Comparison of ENCODE assay signal across 10 cellular contexts in the genomic region with DNA sequence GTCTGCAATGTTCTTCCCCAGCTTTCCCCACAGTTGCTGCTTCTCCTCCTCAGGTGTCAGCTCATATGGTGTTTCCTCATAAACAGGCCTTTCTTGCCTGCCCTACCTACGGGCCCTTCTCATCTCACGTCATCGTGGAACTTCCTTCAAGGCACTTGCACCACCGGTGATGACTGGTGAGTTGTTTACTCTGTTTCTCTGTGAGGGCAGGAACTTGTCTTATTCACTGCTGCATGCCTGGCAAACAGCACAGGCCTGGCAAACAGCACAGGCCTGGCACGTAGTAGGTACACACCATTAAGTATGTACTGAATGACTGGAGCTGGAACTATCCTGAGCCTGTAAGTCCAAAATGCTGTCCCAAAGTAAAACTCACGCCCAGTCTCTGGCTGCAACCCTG. TPM values are rescaled to one million over a fixed set of nuclear protein-coding genes. Genes with fewer than 3 reads are reported as not detected.
DNase-seq lines count a peak whose midpoint lies in the region; ATAC-seq and TF ChIP-seq lines count a peak whose summit lies in the region.
"Had no signal": no experiment of that assay in that cellular context is flagged by ENCODE, and none has a peak within 500 bp of the region (broad histone marks: within the 10 kb centered on the region; RNA-seq: fewer than 3 reads in every experiment).

No MANE protein-coding gene starts in this region.

- CTCF ChIA-PET in activated CD8-positive, alpha-beta T cell treated with anti-CD3 and anti-CD28 coated beads for 36 hours (lab: Charles Lee): interaction anchor here (13.0 kb wide), 1 partner anchor 8 kb away, joined by 102 read pairs; no protein-coding TSS in a partner anchor
- CTCF ChIA-PET in OCI-LY7 (lab: Charles Lee; ENCODE audit: unreplicated experiment): no interaction called here

- 42 to 59% methylated on average over 6 of the region's 6 CpGs for WGBS in esophagus squamous epithelium, 2 donors

- H3K4me3 ChIP-seq in esophagus squamous epithelium (no peak overlapping the region), OCI-LY7 (ENCODE audit: low read depth, low read length, poor library complexity, severe bottlenecking) (no peak overlapping the region)
- H3K4me3 ChIP-seq: right atrium auricular region had no signal

- H3K9me3 Mint-ChIP-seq in activated T-cell treated with anti-CD3 and anti-CD28 coated beads, Interleukin-2, amount 50 U/mL, for 24 hours: no peaks in the 10 kb centered on the region
- no peaks in the 10 kb centered on the region for H3K9me3 Mint-ChIP-seq in activated CD8-positive, alpha-beta T cell treated with anti-CD3 and anti-CD28 coated beads for 36 hours
- no peaks in the 10 kb centered on the region for H3K9me3 Mint-ChIP-seq in stimulated activated naive CD8-positive, alpha-beta T cell treated with anti-CD3 and anti-CD28 coated beads, Interleukin-15, amount 100 ng/mL, for 72 hours

- DNase-seq in activated T-cell treated with anti-CD3 and anti-CD28 coated beads, Interleukin-2, amount 50 U/mL, for 24 hours: no peak
- DNase-seq in activated T-cell treated with anti-CD3 and anti-CD28 coated beads for 4 hours: no peak
- DNase-seq in activated CD8-positive, alpha-beta T cell treated with anti-CD3 and anti-CD28 coated beads for 36 hours: no peak
- DNase-seq in esophagus squamous epithelium (lab: John Stamatoyannopoulos, UW): no peak
- no peak for DNase-seq in stimulated activated naive CD8-positive, alpha-beta T cell treated with anti-CD3 and anti-CD28 coated beads, Interleukin-15, amount 100 ng/mL, for 72 hours
- DNase-seq in AG08396 (ENCODE audit: low spot score): no peak
- no peak for DNase-seq in OCI-LY7 (ENCODE audit: low spot score)
- DNase-seq: NCI-H526 treated with DMSO at 0.1 percent for 48 hours had no signal

- peaks cover 15% of the 10 kb centered on the region for H3K4me1 Mint-ChIP-seq in activated T-cell treated with anti-CD3 and anti-CD28 coated beads, Interleukin-2, amount 50 U/mL, for 24 hours (ENCODE audit: low read depth)
- peaks cover 7% of the 10 kb centered on the region for H3K4me1 Mint-ChIP-seq in activated CD8-positive, alpha-beta T cell treated with anti-CD3 and anti-CD28 coated beads for 36 hours (ENCODE audit: low read depth)
- H3K4me1 Mint-ChIP-seq in stimulated activated naive CD8-positive, alpha-beta T cell treated with anti-CD3 and anti-CD28 coated beads, Interleukin-15, amount 100 ng/mL, for 72 hours: peaks cover 16% of the 10 kb centered on the region

- no peaks in the 10 kb centered on the region for H3K27me3 ChIP-seq in esophagus squamous epithelium
- H3K27me3 ChIP-seq: right atrium auricular region had no signal

- H2AFZ ChIP-seq in OCI-LY7 (ENCODE audit: low read length): no peak overlapping the region

- intact Hi-C loops in activated CD8-positive, alpha-beta T cell treated with anti-CD3 and anti-CD28 coated beads for 36 hours (cut with micrococcal nuclease): no loop called here
- intact Hi-C loops in esophagus squamous epithelium (cut with DNase I): no loop called here
- intact Hi-C loops in OCI-LY7 (cut with micrococcal nuclease; ENCODE audit: unreplicated experiment): no loop called here

- POLR2A ChIA-PET in activated CD8-positive, alpha-beta T cell treated with anti-CD3 and anti-CD28 coated beads for 36 hours (lab: Charles Lee): no interaction called here
- POLR2A ChIA-PET in OCI-LY7 (lab: Charles Lee): interaction anchor here (1.2 kb wide), 1 partner anchor 8 kb away, joined by 3 read pairs; no protein-coding TSS in a partner anchor

- H3K36me3 Mint-ChIP-seq in activated T-cell treated with anti-CD3 and anti-CD28 coated beads, Interleukin-2, amount 50 U/mL, for 24 hours (ENCODE audit: low read depth): peaks cover 78% of the 10 kb centered on the region
- H3K36me3 Mint-ChIP-seq in activated CD8-positive, alpha-beta T cell treated with anti-CD3 and anti-CD28 coated beads for 36 hours (ENCODE audit: low read depth): peaks cover 12% of the 10 kb centered on the region

- H3K27ac ChIP-seq in esophagus squamous epithelium (peak overlapping the region; percentile 49 to 65 (median 58)), OCI-LY7 (ENCODE audit: low read depth, low read length, poor library complexity, severe bottlenecking) (no peak overlapping the region)
- H3K27ac ChIP-seq: right atrium auricular region had no signal

- H3K27me3 Mint-ChIP-seq in activated T-cell treated with anti-CD3 and anti-CD28 coated beads, Interleukin-2, amount 50 U/mL, for 24 hours: no peaks in the 10 kb centered on the region
- no peaks in the 10 kb centered on the region for H3K27me3 Mint-ChIP-seq in activated CD8-positive, alpha-beta T cell treated with anti-CD3 and anti-CD28 coated beads for 36 hours
- no peaks in the 10 kb centered on the region for H3K27me3 Mint-ChIP-seq in stimulated activated naive CD8-positive, alpha-beta T cell treated with anti-CD3 and anti-CD28 coated beads, Interleukin-15, amount 100 ng/mL, for 72 hours

- peaks cover 6% of the 10 kb centered on the region; the same call in 1 of the 2 replicates for H3K79me2 ChIP-seq in OCI-LY7 (ENCODE audit: insufficient read depth, low read depth, low read length)

- no peaks in the 10 kb centered on the region for H3K9me2 ChIP-seq in OCI-LY7 (ENCODE audit: insufficient read depth, low read length)

- no peak for TF ChIP-seq CTCF in activated CD8-positive, alpha-beta T cell treated with anti-CD3 and anti-CD28 coated beads for 36 hours (IDR thresholded peaks at IDR 0.05)
- TF ChIP-seq CTCF in esophagus squamous epithelium (IDR thresholded peaks at IDR 0.05) (no peak), OCI-LY7 (conservative IDR thresholded peaks at IDR 0.05; ENCODE audit: low read length) (no peak)

- peak overlapping the region; percentile 75 for H3K27ac Mint-ChIP-seq in activated T-cell treated with anti-CD3 and anti-CD28 coated beads, Interleukin-2, amount 50 U/mL, for 24 hours
- H3K27ac Mint-ChIP-seq in activated CD8-positive, alpha-beta T cell treated with anti-CD3 and anti-CD28 coated beads for 36 hours: peak overlapping the region; percentile 63
- H3K27ac Mint-ChIP-seq in stimulated activated naive CD8-positive, alpha-beta T cell treated with anti-CD3 and anti-CD28 coated beads, Interleukin-15, amount 100 ng/mL, for 72 hours: peak overlapping the region; percentile 34 to 57

- ATAC-seq in activated CD8-positive, alpha-beta T cell treated with anti-CD3 and anti-CD28 coated beads for 36 hours: peak; percentile 53
- no peak for ATAC-seq in stimulated activated naive CD8-positive, alpha-beta T cell treated with anti-CD3 and anti-CD28 coated beads, Interleukin-15, amount 100 ng/mL, for 72 hours
- ATAC-seq in GM21381 (IDR thresholded peaks at IDR 0.05; ENCODE audit: unreplicated experiment): no peak

- no peak overlapping the region for H3K4me2 ChIP-seq in OCI-LY7 (ENCODE audit: low read length)

- H4K20me1 ChIP-seq in OCI-LY7 (ENCODE audit: insufficient read depth, low read length): no peaks in the 10 kb centered on the region

- peaks cover 0 to 12% (median 0%) of the 10 kb centered on the region in 3 donors for H3K4me1 ChIP-seq in esophagus squamous epithelium
- H3K4me1 ChIP-seq in OCI-LY7 (ENCODE audit: insufficient read depth, low read length, poor library complexity, severe bottlenecking): no peaks in the 10 kb centered on the region

- peaks cover 10 to 82% (median 13%) of the 10 kb centered on the region in 3 donors for H3K36me3 ChIP-seq in esophagus squamous epithelium
- peaks cover 79% of the 10 kb centered on the region for H3K36me3 ChIP-seq in OCI-LY7 (ENCODE audit: insufficient read depth, low read length)

- no peak overlapping the region for H3K4me3 Mint-ChIP-seq in activated T-cell treated with anti-CD3 and anti-CD28 coated beads, Interleukin-2, amount 50 U/mL, for 24 hours
- no peak overlapping the region for H3K4me3 Mint-ChIP-seq in activated CD8-positive, alpha-beta T cell treated with anti-CD3 and anti-CD28 coated beads for 36 hours
- H3K4me3 Mint-ChIP-seq in stimulated activated naive CD8-positive, alpha-beta T cell treated with anti-CD3 and anti-CD28 coated beads, Interleukin-15, amount 100 ng/mL, for 72 hours: no peak overlapping the region

- H3K9me3 ChIP-seq in esophagus squamous epithelium (no peaks in the 10 kb centered on the region), OCI-LY7 (ENCODE audit: low read length) (no peaks in the 10 kb centered on the region)
- H3K9me3 ChIP-seq: right atrium auricular region had no signal

- no TSS peak for BruUV-seq in OCI-LY7 (replicated peaks; lab: Mats Ljungman, UMichigan)

- TF ChIP-seq POLR2A in esophagus squamous epithelium (IDR thresholded peaks at IDR 0.05): no peak

RNA-seq across cellular contexts. Expression of gene STK40, which starts 25.8 kb away (rescaled TPM):
- total RNA-seq in activated CD8-positive, alpha-beta T cell treated with anti-CD3 and anti-CD28 coated beads for 36 hours: 10 to 100 TPM; 41.2 to 44.4 TPM
- total RNA-seq in esophagus squamous epithelium: 10 to 100 TPM; 34.5 to 59.7 (median 42.3) TPM
- total RNA-seq in OCI-LY7 (2014; rRNA removed; shearing (Covaris generic)): 41.9 and 43.8 TPM in 2 replicates
- total RNA-seq in OCI-LY7 (2022): 81.9 and 83.9 TPM in 2 replicates

RNA-seq across cellular contexts. Expression of gene EVA1B, which starts 36.5 kb away (rescaled TPM):
- 1 to 10 TPM; 5.8 to 6.5 TPM for total RNA-seq in activated CD8-positive, alpha-beta T cell treated with anti-CD3 and anti-CD28 coated beads for 36 hours
- 10 to 100 TPM in 3 of 4 donors, 1 to 10 TPM in 1; 7.5 to 22.1 (median 12.8) TPM for total RNA-seq in esophagus squamous epithelium
- 0.57 and 2.0 TPM in 2 replicates for total RNA-seq in OCI-LY7 (2014; rRNA removed; shearing (Covaris generic))
- 0.84 and 0.96 TPM in 2 replicates for total RNA-seq in OCI-LY7 (2022)

RNA-seq across cellular contexts. Expression of gene LSM10, which starts 37.8 kb away (rescaled TPM):
- total RNA-seq in activated CD8-positive, alpha-beta T cell treated with anti-CD3 and anti-CD28 coated beads for 36 hours: 10 to 100 TPM; 43.8 to 46.2 TPM
- 10 to 100 TPM in 3 of 4 donors, 1 to 10 TPM in 1; 8.5 to 29.4 (median 16.9) TPM for total RNA-seq in esophagus squamous epithelium
- 42.3 and 43.2 TPM in 2 replicates for total RNA-seq in OCI-LY7 (2014; rRNA removed; shearing (Covaris generic))
- 132 and 133 TPM in 2 replicates for total RNA-seq in OCI-LY7 (2022)

RNA-seq across cellular contexts. Expression of gene SH3D21, which starts 53.7 kb away (rescaled TPM):
- 10 to 100 TPM; 17.8 to 21.0 TPM for total RNA-seq in activated CD8-positive, alpha-beta T cell treated with anti-CD3 and anti-CD28 coated beads for 36 hours
- 1 to 10 TPM; 2.8 to 9.7 (median 3.7) TPM for total RNA-seq in esophagus squamous epithelium
- total RNA-seq in OCI-LY7 (2014; rRNA removed; shearing (Covaris generic)): 15.2 and 16.4 TPM in 2 replicates
- 10.6 and 16.7 TPM in 2 replicates for total RNA-seq in OCI-LY7 (2022)
